In the genomic region with DNA sequence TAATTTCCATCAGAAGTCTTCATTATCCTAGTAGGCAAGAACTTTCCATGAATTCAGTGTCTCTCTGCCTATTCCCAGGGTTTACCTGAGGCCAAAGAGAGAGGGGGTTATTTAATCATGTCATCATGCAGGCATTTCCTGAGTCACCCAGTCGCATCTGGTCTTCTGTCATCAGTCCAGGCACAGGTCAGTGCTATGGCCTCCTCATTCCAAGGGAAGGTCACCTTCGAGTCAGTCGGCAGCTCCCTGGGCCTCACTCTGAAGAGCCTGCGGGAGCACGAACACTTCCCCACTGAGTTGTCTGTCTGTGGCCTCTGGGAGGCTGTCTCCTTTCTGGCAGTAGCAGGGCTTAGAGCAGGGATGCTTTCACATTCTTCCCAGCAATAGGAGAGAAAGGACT, we compare ENCODE assay signal across 14 cellular contexts. TPM values are rescaled to one million over a fixed set of nuclear protein-coding genes. Genes with fewer than 3 reads are reported as not detected.
DNase-seq lines count a peak whose midpoint lies in the region; ATAC-seq, FAIRE-seq and TF ChIP-seq lines count a peak whose summit lies in the region.
"Had no signal": no experiment of that assay in that cellular context is flagged by ENCODE, and none has a peak within 500 bp of the region (broad histone marks: within the 10 kb centered on the region; RNA-seq: fewer than 3 reads in every experiment).

No MANE protein-coding gene starts in this region.

- H3K4me1 Mint-ChIP-seq in endothelial cell (ENCODE audit: unreplicated experiment) = peaks cover 21% of the 10 kb centered on the region
- no peaks in the 10 kb centered on the region for H3K4me1 Mint-ChIP-seq in CD4-positive, alpha-beta T cell (ENCODE audit: low read depth)
- H3K4me1 Mint-ChIP-seq: activated naive CD8-positive, alpha-beta T cell treated with anti-CD3 and anti-CD28 coated beads for 36 hours; IgD-negative memory B cell had no signal

- no peaks in the 10 kb centered on the region for H3K27me3 ChIP-seq in body of pancreas
- H3K27me3 ChIP-seq in keratinocyte (ENCODE audit: control insufficient read depth, extremely low read depth, insufficient read depth, low read length) = peaks cover 3% of the 10 kb centered on the region
- H3K27me3 ChIP-seq in vagina = no peaks in the 10 kb centered on the region
- no peaks in the 10 kb centered on the region for H3K27me3 ChIP-seq in CD4-positive, alpha-beta T cell (ENCODE audit: control insufficient read depth, insufficient read depth, low read length)

- DNase-seq in ACHN (peak; percentile 34), HT1080 (ENCODE audit: low read depth) (peak; percentile 78), body of pancreas (peak in 1 of 4 donors; percentile 5), keratinocyte (ENCODE audit: low read depth, low spot score) (peak; percentile 9), vagina (ENCODE audit: extremely low spot score in 2 of 2) (no peak), endothelial cell (ENCODE audit: low spot score) (no peak), cerebellum (ENCODE audit: low spot score) (no peak)
- no peak for DNase-seq in CD4-positive, alpha-beta T cell
- DNase-seq: activated CD8-positive, alpha-beta T cell treated with anti-CD3 and anti-CD28 coated beads for 36 hours; activated naive CD8-positive, alpha-beta T cell treated with anti-CD3 and anti-CD28 coated beads for 36 hours had no signal

- H2AFZ ChIP-seq in keratinocyte (ENCODE audit: control insufficient read depth, low read length) = no peak overlapping the region

- no peaks in the 10 kb centered on the region for H3K4me1 ChIP-seq in body of pancreas
- peaks cover 5% of the 10 kb centered on the region for H3K4me1 ChIP-seq in keratinocyte (ENCODE audit: control insufficient read depth, extremely low read depth, insufficient read depth, low read length)
- H3K4me1 ChIP-seq in vagina = peaks cover 16% of the 10 kb centered on the region

- H3K36me3 Mint-ChIP-seq in endothelial cell (ENCODE audit: low read depth, unreplicated experiment) = no peaks in the 10 kb centered on the region
- H3K36me3 Mint-ChIP-seq in CD4-positive, alpha-beta T cell (ENCODE audit: low read depth) = no peaks in the 10 kb centered on the region
- H3K36me3 Mint-ChIP-seq: activated naive CD8-positive, alpha-beta T cell treated with anti-CD3 and anti-CD28 coated beads for 36 hours; IgD-negative memory B cell had no signal

- peak; percentile 27 for ATAC-seq in body of pancreas
- ATAC-seq in CD4-positive, alpha-beta T cell (ENCODE audit: poor library complexity) = no peak
- ATAC-seq: activated CD8-positive, alpha-beta T cell treated with anti-CD3 and anti-CD28 coated beads for 36 hours had no signal

- TF ChIP-seq CTCF in body of pancreas (IDR thresholded peaks at IDR 0.05) = no peak
- TF ChIP-seq CTCF in keratinocyte (optimal IDR thresholded peaks at IDR 0.05 in 1 of 3, IDR thresholded peaks at IDR 0.05 in 1 of 3, conservative IDR thresholded peaks at IDR 0.05 in 1 of 3; ENCODE audit: extremely low read depth in 1 of 3, insufficient read depth in 2 of 3, low read length in 3 of 3) = no peak
- TF ChIP-seq CTCF in vagina (IDR thresholded peaks at IDR 0.05) = no peak
- no peak for TF ChIP-seq CTCF in endothelial cell (IDR thresholded peaks at IDR 0.05; ENCODE audit: unreplicated experiment)
- no peak for TF ChIP-seq CTCF in CD4-positive, alpha-beta T cell (IDR thresholded peaks at IDR 0.05)

- no peaks in the 10 kb centered on the region for H4K20me1 ChIP-seq in keratinocyte (ENCODE audit: control insufficient read depth, extremely low read depth, insufficient read depth, low read length)

- intact Hi-C loops in body of pancreas (cut with DNase I) (no loop called here), vagina (cut with DNase I) (no loop called here)
- intact Hi-C loops in CD4-positive, alpha-beta T cell (cut with DNase I, micrococcal nuclease) = no loop called here

- POLR2A ChIA-PET in CD4-positive, alpha-beta T cell (lab: Charles Lee) = no interaction called here

- H3K36me3 ChIP-seq in body of pancreas (replicated peaks in 1 of 2; ENCODE audit: insufficient read depth in 1 of 2, low read depth in 2 of 2) (no peaks in the 10 kb centered on the region), keratinocyte (ENCODE audit: control insufficient read depth in 2 of 2, extremely low read depth in 1 of 2, insufficient read depth in 2 of 2, low read length in 2 of 2) (no peaks in the 10 kb centered on the region), vagina (no peaks in the 10 kb centered on the region)

- no peak overlapping the region for H3K27ac Mint-ChIP-seq in endothelial cell (ENCODE audit: unreplicated experiment)
- H3K27ac Mint-ChIP-seq in CD4-positive, alpha-beta T cell = no peak overlapping the region
- H3K27ac Mint-ChIP-seq: activated CD8-positive, alpha-beta T cell treated with anti-CD3 and anti-CD28 coated beads for 36 hours; activated naive CD8-positive, alpha-beta T cell treated with anti-CD3 and anti-CD28 coated beads for 36 hours; IgD-negative memory B cell had no signal

- in situ Hi-C loops in ACHN (cut with HindIII; ENCODE audit: low pct_ligation_motif_present, low pct_unique_long_range_greater_than_20kb, low sequenced_read_pairs) = no loop called here

- no peaks in the 10 kb centered on the region for H3K9me3 Mint-ChIP-seq in endothelial cell (ENCODE audit: unreplicated experiment)
- H3K9me3 Mint-ChIP-seq in CD4-positive, alpha-beta T cell = no peaks in the 10 kb centered on the region
- H3K9me3 Mint-ChIP-seq: activated CD8-positive, alpha-beta T cell treated with anti-CD3 and anti-CD28 coated beads for 36 hours; activated naive CD8-positive, alpha-beta T cell treated with anti-CD3 and anti-CD28 coated beads for 36 hours; IgD-negative memory B cell had no signal

- no peak overlapping the region for H3K9ac ChIP-seq in keratinocyte (ENCODE audit: control insufficient read depth, extremely low read depth, insufficient read depth, low read length)

- H3K4me2 ChIP-seq in keratinocyte (ENCODE audit: control insufficient read depth, extremely low read depth, insufficient read depth, low read depth, low read length) = no peak overlapping the region

- H3K79me2 ChIP-seq in keratinocyte (ENCODE audit: control insufficient read depth, insufficient read depth, low read length) = no peaks in the 10 kb centered on the region

- dilution Hi-C loops in keratinocyte (cut with MboI; ENCODE audit: extremely low pct_ligation_motif_present, low sequenced_read_pairs) = no loop called here

- no peaks in the 10 kb centered on the region for H3K9me1 ChIP-seq in keratinocyte (ENCODE audit: control insufficient read depth, extremely low read depth, insufficient read depth, low read length)

- H3K4me3 ChIP-seq in body of pancreas = no peak overlapping the region
- no peak overlapping the region for H3K4me3 ChIP-seq in keratinocyte (ENCODE audit: control insufficient read depth in 2 of 3, extremely low read depth in 1 of 3, insufficient read depth in 2 of 3, low read depth in 1 of 3, low read length in 3 of 3)
- H3K4me3 ChIP-seq in vagina = no peak overlapping the region
- H3K4me3 ChIP-seq: SK-N-MC had no signal

- H3K27ac ChIP-seq in body of pancreas (no peak overlapping the region), keratinocyte (ENCODE audit: control insufficient read depth, insufficient read depth, low read length) (no peak overlapping the region), vagina (no peak overlapping the region)
- no peak overlapping the region for H3K27ac ChIP-seq in CD4-positive, alpha-beta T cell (ENCODE audit: low read depth, low read length)
- H3K27ac ChIP-seq: epithelial cell of prostate, SK-N-MC had no signal

- CTCF ChIA-PET in CD4-positive, alpha-beta T cell (lab: Charles Lee) = no interaction called here

- H3K4me3 Mint-ChIP-seq in endothelial cell (ENCODE audit: unreplicated experiment) = no peak overlapping the region
- no peak overlapping the region for H3K4me3 Mint-ChIP-seq in CD4-positive, alpha-beta T cell
- H3K4me3 Mint-ChIP-seq: activated CD8-positive, alpha-beta T cell treated with anti-CD3 and anti-CD28 coated beads for 36 hours; activated naive CD8-positive, alpha-beta T cell treated with anti-CD3 and anti-CD28 coated beads for 36 hours; IgD-negative memory B cell had no signal

- TF ChIP-seq POLR2A in body of pancreas (IDR thresholded peaks at IDR 0.05) = no peak
- TF ChIP-seq POLR2A in vagina (IDR thresholded peaks at IDR 0.05) = no peak

- no peaks in the 10 kb centered on the region for H3K27me3 Mint-ChIP-seq in endothelial cell (ENCODE audit: unreplicated experiment)
- no peaks in the 10 kb centered on the region for H3K27me3 Mint-ChIP-seq in CD4-positive, alpha-beta T cell
- H3K27me3 Mint-ChIP-seq: activated CD8-positive, alpha-beta T cell treated with anti-CD3 and anti-CD28 coated beads for 36 hours; activated naive CD8-positive, alpha-beta T cell treated with anti-CD3 and anti-CD28 coated beads for 36 hours; IgD-negative memory B cell had no signal

- peak; percentile 26 for FAIRE-seq in keratinocyte (lab: Jason Lieb, UNC)

- H3K9me3 ChIP-seq in body of pancreas (no peaks in the 10 kb centered on the region), keratinocyte (ENCODE audit: control insufficient read depth, low read depth, low read length) (no peaks in the 10 kb centered on the region), vagina (no peaks in the 10 kb centered on the region)
- no peaks in the 10 kb centered on the region for H3K9me3 ChIP-seq in CD4-positive, alpha-beta T cell (ENCODE audit: control insufficient read depth, low read length)

- WGBS in body of pancreas, 2 donors = 0 to 69% methylated on average over 1 to 5 of the region's 5 CpGs

RNA-seq across cellular contexts. Expression of a gene that starts 26.2 kb away (rescaled TPM):
- not detected in 2 replicates for total RNA-seq in HT1080 (2014; rRNA removed; shearing (Covaris generic))
- polyA plus RNA-seq in HT1080 (2015; cell fraction: cytosol; rRNA removed) = not detected in 2 replicates
- not detected in 2 replicates for polyA plus RNA-seq in HT1080 (2015; cell fraction: nucleus; rRNA removed)
- total RNA-seq in body of pancreas (not detected), vagina (not detected), endothelial cell (ENCODE audit: unreplicated experiment) (not detected), cerebellum (not detected)
- polyA plus RNA-seq in keratinocyte = not detected in 3 replicates
- not detected for polyA plus RNA-seq in keratinocyte (2011; ENCODE audit: low read depth)
- not detected in 2 replicates for polyA plus RNA-seq in keratinocyte (2011; cell fraction: cytosol; rRNA removed)
- not detected in 2 replicates for polyA plus RNA-seq in keratinocyte (2011; cell fraction: nucleus; rRNA removed)
- polyA plus RNA-seq in keratinocyte (2012; ENCODE audit: low replicate concordance) = not detected in 2 replicates
- polyA minus RNA-seq in keratinocyte = not detected in 3 replicates
- polyA minus RNA-seq in keratinocyte (2011; cell fraction: cytosol; rRNA and poly(A)+ RNA removed) = not detected
- polyA minus RNA-seq in keratinocyte (2011; cell fraction: nucleus; rRNA and poly(A)+ RNA removed) = not detected in 2 replicates
- total RNA-seq in CD4-positive, alpha-beta T cell = not detected
- total RNA-seq: activated CD8-positive, alpha-beta T cell treated with anti-CD3 and anti-CD28 coated beads for 36 hours; activated naive CD8-positive, alpha-beta T cell treated with anti-CD3 and anti-CD28 coated beads for 36 hours; lung microvascular endothelial cell had no signal
- polyA plus RNA-seq: IgD-negative memory B cell had no signal

Comparison
In these comparisons a context has a peak if more than half of its experiments do, and no peak if none do; other contexts are left out.
1. DNase-seq: peak in ACHN (single experiment), HT1080 (single experiment) and keratinocyte (single experiment); none in vagina (0 of 2), endothelial cell (single experiment), cerebellum (single experiment) and CD4-positive, alpha-beta T cell (0 of 10).